ENCODE assay signal across 8 cellular contexts in the genomic region with DNA sequence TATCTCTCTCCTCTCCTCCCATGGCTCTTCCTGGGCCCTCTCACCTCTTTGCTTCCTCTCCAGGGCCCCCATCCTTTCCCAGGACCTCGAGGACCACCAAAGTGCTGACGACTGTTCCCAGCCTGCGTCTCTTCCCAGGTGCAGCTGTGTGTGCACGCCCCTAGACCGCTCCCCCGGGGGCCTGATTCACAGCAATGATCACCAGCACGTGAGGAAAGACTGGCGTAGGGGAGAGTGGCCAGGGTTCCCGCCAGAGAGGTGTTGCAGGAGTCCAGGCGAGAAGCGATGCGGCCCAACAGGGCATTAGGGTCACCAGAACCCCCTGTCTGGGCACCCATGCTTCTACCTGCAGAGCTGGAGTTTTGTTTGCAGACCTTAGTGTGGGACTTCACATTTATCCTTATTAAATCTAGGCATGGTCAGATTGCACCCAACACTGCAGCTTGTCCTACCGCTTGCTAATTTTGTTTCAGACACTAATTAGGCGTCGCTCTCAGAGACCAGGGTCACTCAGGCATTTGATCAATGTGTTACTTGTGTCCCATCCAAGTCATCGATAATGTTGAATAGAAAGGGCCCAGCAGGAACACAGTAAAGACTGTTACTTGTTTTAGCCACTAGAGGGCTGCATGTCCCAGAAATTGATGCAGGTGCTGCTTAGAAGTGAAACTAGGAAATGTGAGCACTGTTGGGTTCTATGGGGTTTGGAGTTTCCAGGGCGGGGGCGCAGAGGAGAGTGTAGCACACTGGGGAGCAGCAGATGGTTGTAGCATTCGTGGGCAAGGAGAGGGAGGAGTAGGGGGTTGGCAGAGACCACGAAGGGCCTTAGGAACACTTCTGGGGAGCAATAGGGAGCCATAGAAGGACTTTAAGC. TPM values are rescaled to one million over a fixed set of nuclear protein-coding genes. Genes with fewer than 3 reads are reported as not detected.
DNase-seq lines count a peak whose midpoint lies in the region; ATAC-seq and TF ChIP-seq lines count a peak whose summit lies in the region.

No MANE protein-coding gene starts in this region.

- H3K4me1 ChIP-seq in HEK293 (ENCODE audit: control insufficient read depth, insufficient read depth, low read length): no peaks in the 10 kb centered on the region

- H3K36me3 ChIP-seq in HEK293 (ENCODE audit: control insufficient read depth in 2 of 2, insufficient read depth in 1 of 2, low read length in 2 of 2): no peaks in the 10 kb centered on the region

- TF ChIP-seq CTCF in GM12801 (IDR thresholded peaks at IDR 0.05; ENCODE audit: extremely low read depth, insufficient read length): peak; percentile 9
- peak; percentile 71 for TF ChIP-seq CTCF in HEK293 (tag by site-specific recombination; IDR thresholded peaks at IDR 0.05)
- TF ChIP-seq CTCF in NB4 (IDR thresholded peaks at IDR 0.05; ENCODE audit: low read depth, low read length): peak; percentile 94

- H3K9me3 ChIP-seq in HEK293 (ENCODE audit: control insufficient read depth, insufficient read depth, low read depth, low read length): no peaks in the 10 kb centered on the region
- H3K9me3 ChIP-seq in T-helper 17 cell (ENCODE audit: control insufficient read depth, low read length, poor library complexity, severe bottlenecking): no peaks in the 10 kb centered on the region

- no peak for TF ChIP-seq POLR2A in NB4 (IDR thresholded peaks at IDR 0.05; ENCODE audit: extremely low read depth, insufficient read length)

- DNase-seq in NB4 (ENCODE audit: low read depth) (peak; percentile 84), T-helper 17 cell (peak; percentile 24 to 37 (median 29)), anterior cingulate cortex (lab: John Stamatoyannopoulos, UW) (peak in 43 of 58 donors; percentile 19 to 88 (median 45)), hippocampal formation (lab: John Stamatoyannopoulos, UW) (peak; percentile 64 to 92), NCI-H187 treated with DMSO at 0.1 percent for 48 hours (lab: John Stamatoyannopoulos, UW) (no peak)

- peaks cover 21% of the 10 kb centered on the region for H3K4me1 Mint-ChIP-seq in T-helper 17 cell

- POLR2A ChIA-PET in HEK293 (lab: Yijun Ruan, JAX): no interaction called here

- H3K36me3 Mint-ChIP-seq in T-helper 17 cell (ENCODE audit: low read depth): peaks cover 2% of the 10 kb centered on the region

- H3K4me3 ChIP-seq in HEK293 (ENCODE audit: low read depth, low read length) (no peak overlapping the region), NB4 (ENCODE audit: low read depth, low read length) (no peak overlapping the region), skin epidermis (peak overlapping the region in 5 of 7 experiments; percentile 6 to 26 (median 17))

- H3K27ac Mint-ChIP-seq in T-helper 17 cell: peak overlapping the region; percentile 68

- no peaks in the 10 kb centered on the region for H3K27me3 Mint-ChIP-seq in T-helper 17 cell

- H3K27ac ChIP-seq in HEK293 (ENCODE audit: extremely low read depth, low read depth, low read length): no peak overlapping the region
- H3K27ac ChIP-seq in skin epidermis: peak overlapping the region in 9 of 21 experiments; percentile 7 to 68 (median 52)

- CTCF ChIA-PET in HEK293 (lab: Yijun Ruan, JAX): interaction anchor here (0.6 to 1.7 kb wide), 13 partner anchors 9 to 1771 kb away, joined by 3 to 7 read pairs (median 4); no protein-coding TSS in a partner anchor

- ATAC-seq in T-helper 17 cell: peak; percentile 98

- H3K4me3 Mint-ChIP-seq in T-helper 17 cell: peak overlapping the region; percentile 98

TF ChIP-seq in HEK293, 187 proteins besides CTCF, POLR2A, EP300 and RAD21 (continues in another document):
- TF ChIP-seq, protein P1, sequence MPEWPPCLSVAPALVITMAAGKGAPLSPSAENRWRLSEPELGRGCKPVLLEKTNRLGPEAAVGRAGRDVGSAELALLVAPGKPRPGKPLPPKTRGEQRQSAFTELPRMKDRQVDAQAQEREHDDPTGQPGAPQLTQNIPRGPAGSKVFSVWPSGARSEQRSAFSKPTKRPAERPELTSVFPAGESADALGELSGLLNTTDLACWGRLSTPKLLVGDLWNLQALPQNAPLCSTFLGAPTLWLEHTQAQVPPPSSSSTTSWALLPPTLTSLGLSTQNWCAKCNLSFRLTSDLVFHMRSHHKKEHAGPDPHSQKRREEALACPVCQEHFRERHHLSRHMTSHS (tag by site-specific recombination; IDR thresholded peaks at IDR 0.05): no peak
- TF ChIP-seq, protein P2, sequence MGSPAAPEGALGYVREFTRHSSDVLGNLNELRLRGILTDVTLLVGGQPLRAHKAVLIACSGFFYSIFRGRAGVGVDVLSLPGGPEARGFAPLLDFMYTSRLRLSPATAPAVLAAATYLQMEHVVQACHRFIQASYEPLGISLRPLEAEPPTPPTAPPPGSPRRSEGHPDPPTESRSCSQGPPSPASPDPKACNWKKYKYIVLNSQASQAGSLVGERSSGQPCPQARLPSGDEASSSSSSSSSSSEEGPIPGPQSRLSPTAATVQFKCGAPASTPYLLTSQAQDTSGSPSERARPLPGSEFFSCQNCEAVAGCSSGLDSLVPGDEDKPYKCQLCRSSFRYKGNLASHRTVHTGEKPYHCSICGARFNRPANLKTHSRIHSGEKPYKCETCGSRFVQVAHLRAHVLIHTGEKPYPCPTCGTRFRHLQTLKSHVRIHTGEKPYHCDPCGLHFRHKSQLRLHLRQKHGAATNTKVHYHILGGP (tag by site-specific recombination; IDR thresholded peaks at IDR 0.05): no peak
- TF ChIP-seq ZNF707 (tag by site-specific recombination; IDR thresholded peaks at IDR 0.05) (no peak), SP7 (tag by site-specific recombination; IDR thresholded peaks at IDR 0.05) (0 out of 2 replicates have a peak, but pooled peaks have one; percentile 24), ZNF239 (tag by site-specific recombination; IDR thresholded peaks at IDR 0.05) (peak; percentile 95), ZNF155 (tag by site-specific recombination; IDR thresholded peaks at IDR 0.05) (no peak), ZNF768 (tag by site-specific recombination; IDR thresholded peaks at IDR 0.05) (no peak), ZNF600 (tag by site-specific recombination; IDR thresholded peaks at IDR 0.05) (peak; percentile 63; the same call in 1 of the 2 replicates), ZNF529 (tag by site-specific recombination; IDR thresholded peaks at IDR 0.05; ENCODE audit: insufficient replicate concordance) (no peak), ZSCAN30 (tag by site-specific recombination; IDR thresholded peaks at IDR 0.05) (peak; percentile 70), YY2 (tag by site-specific recombination; IDR thresholded peaks at IDR 0.05) (no peak), ZBTB17 (tag by site-specific recombination; IDR thresholded peaks at IDR 0.05) (peak; percentile 57), SCRT2 (tag by site-specific recombination; IDR thresholded peaks at IDR 0.05) (peak; percentile 33; the same call in 1 of the 2 replicates), HOXD13 (CRISPR knock-in tag; IDR thresholded peaks at IDR 0.05; ENCODE audit: borderline replicate concordance) (no peak), ZNF654 (tag by site-specific recombination; IDR thresholded peaks at IDR 0.05; ENCODE audit: low read depth) (peak; percentile 93), ZNF776 (tag by site-specific recombination; IDR thresholded peaks at IDR 0.05; ENCODE audit: borderline replicate concordance) (no peak)
- TF ChIP-seq, protein P3, sequence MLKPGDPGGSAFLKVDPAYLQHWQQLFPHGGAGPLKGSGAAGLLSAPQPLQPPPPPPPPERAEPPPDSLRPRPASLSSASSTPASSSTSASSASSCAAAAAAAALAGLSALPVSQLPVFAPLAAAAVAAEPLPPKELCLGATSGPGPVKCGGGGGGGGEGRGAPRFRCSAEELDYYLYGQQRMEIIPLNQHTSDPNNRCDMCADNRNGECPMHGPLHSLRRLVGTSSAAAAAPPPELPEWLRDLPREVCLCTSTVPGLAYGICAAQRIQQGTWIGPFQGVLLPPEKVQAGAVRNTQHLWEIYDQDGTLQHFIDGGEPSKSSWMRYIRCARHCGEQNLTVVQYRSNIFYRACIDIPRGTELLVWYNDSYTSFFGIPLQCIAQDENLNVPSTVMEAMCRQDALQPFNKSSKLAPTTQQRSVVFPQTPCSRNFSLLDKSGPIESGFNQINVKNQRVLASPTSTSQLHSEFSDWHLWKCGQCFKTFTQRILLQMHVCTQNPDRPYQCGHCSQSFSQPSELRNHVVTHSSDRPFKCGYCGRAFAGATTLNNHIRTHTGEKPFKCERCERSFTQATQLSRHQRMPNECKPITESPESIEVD (tag by site-specific recombination; IDR thresholded peaks at IDR 0.05): no peak
- TF ChIP-seq, protein P4, sequence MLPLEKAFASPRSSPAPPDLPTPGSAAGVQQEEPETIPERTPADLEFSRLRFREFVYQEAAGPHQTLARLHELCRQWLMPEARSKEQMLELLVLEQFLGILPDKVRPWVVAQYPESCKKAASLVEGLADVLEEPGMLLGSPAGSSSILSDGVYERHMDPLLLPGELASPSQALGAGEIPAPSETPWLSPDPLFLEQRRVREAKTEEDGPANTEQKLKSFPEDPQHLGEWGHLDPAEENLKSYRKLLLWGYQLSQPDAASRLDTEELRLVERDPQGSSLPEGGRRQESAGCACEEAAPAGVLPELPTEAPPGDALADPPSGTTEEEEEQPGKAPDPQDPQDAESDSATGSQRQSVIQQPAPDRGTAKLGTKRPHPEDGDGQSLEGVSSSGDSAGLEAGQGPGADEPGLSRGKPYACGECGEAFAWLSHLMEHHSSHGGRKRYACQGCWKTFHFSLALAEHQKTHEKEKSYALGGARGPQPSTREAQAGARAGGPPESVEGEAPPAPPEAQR (tag by site-specific recombination; IDR thresholded peaks at IDR 0.05): no peak
- TF ChIP-seq, protein P5, sequence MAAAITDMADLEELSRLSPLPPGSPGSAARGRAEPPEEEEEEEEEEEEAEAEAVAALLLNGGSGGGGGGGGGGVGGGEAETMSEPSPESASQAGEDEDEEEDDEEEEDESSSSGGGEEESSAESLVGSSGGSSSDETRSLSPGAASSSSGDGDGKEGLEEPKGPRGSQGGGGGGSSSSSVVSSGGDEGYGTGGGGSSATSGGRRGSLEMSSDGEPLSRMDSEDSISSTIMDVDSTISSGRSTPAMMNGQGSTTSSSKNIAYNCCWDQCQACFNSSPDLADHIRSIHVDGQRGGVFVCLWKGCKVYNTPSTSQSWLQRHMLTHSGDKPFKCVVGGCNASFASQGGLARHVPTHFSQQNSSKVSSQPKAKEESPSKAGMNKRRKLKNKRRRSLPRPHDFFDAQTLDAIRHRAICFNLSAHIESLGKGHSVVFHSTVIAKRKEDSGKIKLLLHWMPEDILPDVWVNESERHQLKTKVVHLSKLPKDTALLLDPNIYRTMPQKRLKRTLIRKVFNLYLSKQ (tag by site-specific recombination; IDR thresholded peaks at IDR 0.05; ENCODE audit: borderline replicate concordance): no peak

RNA-seq across cellular contexts. Expression of a gene that starts 53.2 kb away (rescaled TPM):
- 10 to 100 TPM; 16.5 to 18.6 TPM for total RNA-seq in T-helper 17 cell

Comparison
In these comparisons a context has a peak if more than half of its experiments do, and no peak if none do; other contexts are left out.
1. CTCF ChIP-seq: peak in every context shown above with its lines; median percentile 94 in NB4; 71 in HEK293; 9 in GM12801.
2. H3K4me3 ChIP-seq: peak in skin epidermis (5 of 7); none in HEK293 (single experiment) and NB4 (single experiment).